ENCODE assay signal across 1 cellular context in genomic region chr19:14550201-14550754, GRCh38.
TF ChIP-seq lines count a peak whose summit lies in the region.

No MANE protein-coding gene starts in this region.

TF ChIP-seq in K562, 482 proteins besides CTCF, POLR2A, EP300 and RAD21 (continued from another document):
- TF ChIP-seq ZNF592 (IDR thresholded peaks at IDR 0.05) (peak; percentile 84), CHD4 (IDR thresholded peaks at IDR 0.05; ENCODE audit: insufficient read depth, insufficient replicate concordance, low read depth, low read length, poor library complexity, severe bottlenecking) (no peak), EP400 (IDR thresholded peaks at IDR 0.05) (peak; percentile 70), DPF2 (IDR thresholded peaks at IDR 0.05) (no peak), CBFA2T3 (IDR thresholded peaks at IDR 0.05) (peak; percentile 56), ZNF3 (CRISPR knock-in tag; IDR thresholded peaks at IDR 0.05) (no peak), MNT (conservative IDR thresholded peaks at IDR 0.05) (0 out of 4 replicates have a peak, but pooled peaks of 1 of the 2 experiments have one; percentile 39)
- TF ChIP-seq, protein P1, sequence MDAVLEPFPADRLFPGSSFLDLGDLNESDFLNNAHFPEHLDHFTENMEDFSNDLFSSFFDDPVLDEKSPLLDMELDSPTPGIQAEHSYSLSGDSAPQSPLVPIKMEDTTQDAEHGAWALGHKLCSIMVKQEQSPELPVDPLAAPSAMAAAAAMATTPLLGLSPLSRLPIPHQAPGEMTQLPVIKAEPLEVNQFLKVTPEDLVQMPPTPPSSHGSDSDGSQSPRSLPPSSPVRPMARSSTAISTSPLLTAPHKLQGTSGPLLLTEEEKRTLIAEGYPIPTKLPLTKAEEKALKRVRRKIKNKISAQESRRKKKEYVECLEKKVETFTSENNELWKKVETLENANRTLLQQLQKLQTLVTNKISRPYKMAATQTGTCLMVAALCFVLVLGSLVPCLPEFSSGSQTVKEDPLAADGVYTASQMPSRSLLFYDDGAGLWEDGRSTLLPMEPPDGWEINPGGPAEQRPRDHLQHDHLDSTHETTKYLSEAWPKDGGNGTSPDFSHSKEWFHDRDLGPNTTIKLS (IDR thresholded peaks at IDR 0.05; ENCODE audit: borderline replicate concordance, low read depth), result peak; percentile 91; the same call in 1 of the 2 replicates
